Comparison of ENCODE assay signal across 28 cellular contexts in genomic region chr15:82060817-82061216, GRCh38. TPM values are rescaled to one million over a fixed set of nuclear protein-coding genes. Genes with fewer than 3 reads are reported as not detected.
"Had no signal": no experiment of that assay in that cellular context is flagged by ENCODE, and none has a peak within 500 bp of the region (broad histone marks: within the 10 kb centered on the region; RNA-seq: fewer than 3 reads in every experiment).

No MANE protein-coding gene starts in this region.

- H3K9me3 Mint-ChIP-seq: naive thymus-derived CD8-positive, alpha-beta T cell; nephron; neural crest cell; stimulated activated naive CD8-positive, alpha-beta T cell treated with anti-CD3 and anti-CD28 coated beads, Interleukin-15, Interleukin-2, amounts not matched to agents 100 ng/mL and 50 ng/mL, for 24 hours had no signal

- H3K9me3 ChIP-seq: left ventricle myocardium inferior, mucosa of descending colon, pancreas, prostate gland, suprapubic skin, thoracic aorta, tibial artery, upper lobe of right lung had no signal

- H3K27ac ChIP-seq: left ventricle myocardium inferior, pancreas, prostate gland, skin epidermis, suprapubic skin, thoracic aorta, tibial artery, upper lobe of right lung had no signal

- H3K4me3 Mint-ChIP-seq: naive thymus-derived CD8-positive, alpha-beta T cell; nephron; neural crest cell; stimulated activated naive CD8-positive, alpha-beta T cell treated with anti-CD3 and anti-CD28 coated beads, Interleukin-15, Interleukin-2, amounts not matched to agents 100 ng/mL and 50 ng/mL, for 24 hours had no signal

- H3K36me3 ChIP-seq: left ventricle myocardium inferior, pancreas, prostate gland, suprapubic skin, thoracic aorta, tibial artery, upper lobe of right lung had no signal

- ATAC-seq: mucosa of descending colon; naive thymus-derived CD8-positive, alpha-beta T cell; pancreas; right cardiac atrium; sciatic nerve; upper lobe of right lung had no signal

- H3K36me3 Mint-ChIP-seq: naive thymus-derived CD8-positive, alpha-beta T cell had no signal

- H3K27ac Mint-ChIP-seq: naive thymus-derived CD8-positive, alpha-beta T cell; nephron; stimulated activated naive CD8-positive, alpha-beta T cell treated with anti-CD3 and anti-CD28 coated beads, Interleukin-15, Interleukin-2, amounts not matched to agents 100 ng/mL and 50 ng/mL, for 24 hours had no signal

- DNase-seq: islet precursor cell; left ventricle myocardium inferior; midbrain; mucosa of descending colon; naive thymus-derived CD8-positive, alpha-beta T cell; nucleus accumbens; pancreas; posterior cingulate gyrus; retina; right cardiac atrium; stimulated activated CD4-positive, alpha-beta T cell treated with anti-CD3 and anti-CD28 coated beads, Interleukin-12 subunit alpha, Interleukin-12 subunit beta, amount 100 ng/mL, for 4 hours; stimulated activated CD4-positive, alpha-beta T cell treated with anti-CD3 and anti-CD28 coated beads, Interleukin-15, amount 100 ng/mL, for 24 hours; stimulated activated CD4-positive, alpha-beta T cell treated with anti-CD3 and anti-CD28 coated beads, Interleukin-2, amount 100 ng/mL, for 24 hours; stimulated activated CD4-positive, alpha-beta T cell treated with anti-CD3 and anti-CD28 coated beads, Interleukin-4, amount 100 ng/mL, for 1 hour; stimulated activated naive CD4-positive, alpha-beta T cell; tibial artery; trophoblast cell; upper lobe of right lung had no signal

- H3K4me3 ChIP-seq: left ventricle myocardium inferior, lung, mucosa of descending colon, pancreas, prostate gland, skin epidermis, suprapubic skin, thoracic aorta, tibial artery, upper lobe of right lung had no signal

- FAIRE-seq: pancreas, urothelium cell line had no signal

- H3K4me1 ChIP-seq: pancreas, prostate gland, suprapubic skin, tibial artery, upper lobe of right lung had no signal

RNA-seq across cellular contexts. Expression of gene MEX3B, which starts 15.0 kb away (rescaled TPM):
- polyA plus RNA-seq: naive thymus-derived CD8-positive, alpha-beta T cell had no signal
